ENCODE assay signal across 8 cellular contexts in the genomic region with DNA sequence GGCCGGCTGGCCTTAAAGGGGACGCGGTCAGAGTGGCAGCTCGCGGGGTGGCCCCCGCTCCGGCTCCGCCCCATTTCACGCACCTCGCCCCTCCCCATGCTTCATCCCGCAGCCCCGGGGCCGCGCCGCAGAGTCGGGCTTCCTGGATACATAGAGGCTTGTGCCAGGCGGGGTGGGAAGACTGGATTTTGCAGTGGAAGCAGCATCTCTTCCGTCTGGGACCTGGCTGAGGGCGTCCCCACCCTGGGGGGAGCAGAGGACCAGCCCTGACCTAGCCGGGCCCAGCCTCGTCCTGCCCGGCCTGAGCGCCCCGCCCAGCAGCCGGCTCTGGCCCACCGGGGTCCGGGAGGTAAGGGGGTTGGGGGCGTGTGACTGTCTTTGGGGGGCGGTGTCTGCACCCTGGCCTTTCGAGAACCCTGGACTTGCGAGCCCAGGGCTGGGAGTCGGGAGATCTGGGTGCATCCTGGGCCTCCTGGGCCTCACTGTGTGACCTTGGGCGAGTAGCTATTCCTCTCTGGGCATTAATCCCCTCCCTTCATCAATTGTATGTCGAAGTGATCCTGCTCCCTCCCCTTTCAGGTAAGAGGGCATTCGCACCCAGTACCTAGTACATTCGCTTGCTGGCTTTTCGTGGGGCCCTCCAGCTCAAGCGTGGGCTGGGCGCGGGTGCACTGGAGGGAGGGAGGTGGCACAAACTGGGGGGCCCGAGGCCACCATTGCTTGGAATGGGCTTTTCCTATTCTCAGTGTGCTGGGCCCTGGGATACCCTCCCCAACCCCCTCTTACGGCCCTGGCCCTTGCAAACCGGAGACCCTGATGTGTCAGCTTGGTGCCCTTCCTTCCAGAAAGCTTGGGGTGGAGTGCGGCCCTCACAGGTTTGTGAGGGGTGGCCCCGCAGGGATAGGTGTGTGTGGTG. TPM values are rescaled to one million over a fixed set of nuclear protein-coding genes. Genes with fewer than 3 reads are reported as not detected.
DNase-seq lines count a peak whose midpoint lies in the region; ATAC-seq and TF ChIP-seq lines count a peak whose summit lies in the region.

A gene with protein sequence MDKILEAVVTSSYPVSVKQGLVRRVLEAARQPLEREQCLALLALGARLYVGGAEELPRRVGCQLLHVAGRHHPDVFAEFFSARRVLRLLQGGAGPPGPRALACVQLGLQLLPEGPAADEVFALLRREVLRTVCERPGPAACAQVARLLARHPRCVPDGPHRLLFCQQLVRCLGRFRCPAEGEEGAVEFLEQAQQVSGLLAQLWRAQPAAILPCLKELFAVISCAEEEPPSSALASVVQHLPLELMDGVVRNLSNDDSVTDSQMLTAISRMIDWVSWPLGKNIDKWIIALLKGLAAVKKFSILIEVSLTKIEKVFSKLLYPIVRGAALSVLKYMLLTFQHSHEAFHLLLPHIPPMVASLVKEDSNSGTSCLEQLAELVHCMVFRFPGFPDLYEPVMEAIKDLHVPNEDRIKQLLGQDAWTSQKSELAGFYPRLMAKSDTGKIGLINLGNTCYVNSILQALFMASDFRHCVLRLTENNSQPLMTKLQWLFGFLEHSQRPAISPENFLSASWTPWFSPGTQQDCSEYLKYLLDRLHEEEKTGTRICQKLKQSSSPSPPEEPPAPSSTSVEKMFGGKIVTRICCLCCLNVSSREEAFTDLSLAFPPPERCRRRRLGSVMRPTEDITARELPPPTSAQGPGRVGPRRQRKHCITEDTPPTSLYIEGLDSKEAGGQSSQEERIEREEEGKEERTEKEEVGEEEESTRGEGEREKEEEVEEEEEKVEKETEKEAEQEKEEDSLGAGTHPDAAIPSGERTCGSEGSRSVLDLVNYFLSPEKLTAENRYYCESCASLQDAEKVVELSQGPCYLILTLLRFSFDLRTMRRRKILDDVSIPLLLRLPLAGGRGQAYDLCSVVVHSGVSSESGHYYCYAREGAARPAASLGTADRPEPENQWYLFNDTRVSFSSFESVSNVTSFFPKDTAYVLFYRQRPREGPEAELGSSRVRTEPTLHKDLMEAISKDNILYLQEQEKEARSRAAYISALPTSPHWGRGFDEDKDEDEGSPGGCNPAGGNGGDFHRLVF (plus strand): TSS at position 111 of the 916 bp plus-strand sequence. CDS start 7,327 bp downstream, outside the sequence.

- peaks cover 0 to 53% (median 0%) of the 10 kb centered on the region in 11 experiments; a peak in 5 of 22 replicates for H4K20me1 ChIP-seq in BLaER1 treated with 17β-estradiol and CSF1 and Interleukin-3, amounts not matched to agents 10 nM and 100 nM

- no peak for TF ChIP-seq POLR2A in thyroid gland (IDR thresholded peaks at IDR 0.05)

- no peaks in the 10 kb centered on the region for H3K9me3 ChIP-seq in BLaER1 treated with 17β-estradiol and CSF1 and Interleukin-3, amounts not matched to agents 10 nM and 100 nM (replicated peaks in 1 of 11)
- H3K9me3 ChIP-seq in liver (ENCODE audit: control insufficient read depth in 4 of 4, low read length in 3 of 4), result no peaks in the 10 kb centered on the region
- no peaks in the 10 kb centered on the region for H3K9me3 ChIP-seq in thyroid gland

- ATAC-seq in HG03108 (IDR thresholded peaks at IDR 0.05; ENCODE audit: unreplicated experiment), result peak; percentile 8

- peak within 1 kb of the TSS; percentile 45 to 78 (median 73); a peak in 21 of 22 replicates for H3K27ac ChIP-seq in BLaER1 treated with 17β-estradiol and CSF1 and Interleukin-3, amounts not matched to agents 10 nM and 100 nM
- H3K27ac ChIP-seq in liver (ENCODE audit: low read depth in 1 of 2, low read length in 2 of 2) (peak within 1 kb of the TSS; percentile 95 to 97), thyroid gland (peak within 1 kb of the TSS; percentile 75 to 88 (median 87))

- in situ Hi-C loops in astrocyte of the spinal cord (cut with HindIII; ENCODE audit: low sequenced_read_pairs), result no loop called here

- peak within 1 kb of the TSS; percentile 72 to 90 (median 88) for H3K4me3 ChIP-seq in BLaER1 treated with 17β-estradiol and CSF1 and Interleukin-3, amounts not matched to agents 10 nM and 100 nM
- peak within 1 kb of the TSS; percentile 87 for H3K4me3 ChIP-seq in astrocyte of the spinal cord (ENCODE audit: low read depth, low read length)
- peak within 1 kb of the TSS; percentile 71 to 73 (median 71) for H3K4me3 ChIP-seq in liver (ENCODE audit: low read depth in 1 of 3, low read length in 3 of 3)
- peak within 1 kb of the TSS; percentile 75 to 88 (median 88) for H3K4me3 ChIP-seq in thyroid gland (replicated peaks in 1 of 3)

- intact Hi-C loops in thyroid gland (cut with DNase I), result no loop called here

- peaks cover 58 to 76% (median 64%) of the 10 kb centered on the region in 10 experiments for H3K4me1 ChIP-seq in BLaER1 treated with 17β-estradiol and CSF1 and Interleukin-3, amounts not matched to agents 10 nM and 100 nM
- H3K4me1 ChIP-seq in liver (ENCODE audit: control insufficient read depth in 4 of 4, insufficient read depth in 4 of 4, low read length in 3 of 4) (peaks cover 20 to 59% (median 50%) of the 10 kb centered on the region in 4 donors), thyroid gland (peaks cover 37 to 67% of the 10 kb centered on the region in 2 donors)

- WGBS in liver, result 22% methylated on average over 45 of the region's 45 CpGs
- WGBS in thyroid gland, 2 donors, result 14 to 15% methylated on average over 24 to 35 of the region's 45 CpGs

- H3K27me3 ChIP-seq in BLaER1 treated with 17β-estradiol and CSF1 and Interleukin-3, amounts not matched to agents 10 nM and 100 nM, result no peaks in the 10 kb centered on the region
- H3K27me3 ChIP-seq in liver (ENCODE audit: control insufficient read depth in 4 of 4, insufficient read depth in 4 of 4, low read length in 3 of 4), result no peaks in the 10 kb centered on the region
- no peaks in the 10 kb centered on the region for H3K27me3 ChIP-seq in thyroid gland

- TF ChIP-seq RAD21 in liver (IDR thresholded peaks at IDR 0.05), result peak in 1 of 2 donors; percentile 42

- peak within 1 kb of the TSS; percentile 70 to 87 (median 82) for H3K9ac ChIP-seq in BLaER1 treated with 17β-estradiol and CSF1 and Interleukin-3, amounts not matched to agents 10 nM and 100 nM
- peak within 1 kb of the TSS; percentile 93 to 95 for H3K9ac ChIP-seq in liver (ENCODE audit: low read depth in 1 of 2, low read length in 2 of 2)

- DNase-seq in astrocyte of the spinal cord (ENCODE audit: low read depth, low spot score), result no peak
- no peak for DNase-seq in thyroid gland
- no peak for DNase-seq in SW 1271 (lab: John Stamatoyannopoulos, UW)
- DNase-seq in effector CD4-positive, alpha-beta T cell, result no peak
- DNase-seq in epidermal melanocyte (ENCODE audit: insufficient read length, low spot score), result no peak

- H3K36me3 ChIP-seq in BLaER1 treated with 17β-estradiol and CSF1 and Interleukin-3, amounts not matched to agents 10 nM and 100 nM, result peaks cover 0 to 26% (median 0%) of the 10 kb centered on the region in 11 experiments; a peak in 5 of 22 replicates
- H3K36me3 ChIP-seq in liver (ENCODE audit: control insufficient read depth in 4 of 4, insufficient read depth in 3 of 4, low read depth in 1 of 4, low read length in 3 of 4) (no peaks in the 10 kb centered on the region), thyroid gland (no peaks in the 10 kb centered on the region)

- peak within 1 kb of the TSS; percentile 86 to 99 (median 97) for H3K4me2 ChIP-seq in BLaER1 treated with 17β-estradiol and CSF1 and Interleukin-3, amounts not matched to agents 10 nM and 100 nM

- no peak for TF ChIP-seq CTCF in astrocyte of the spinal cord (IDR thresholded peaks at IDR 0.05; ENCODE audit: low read depth, low read length)
- TF ChIP-seq CTCF in liver (IDR thresholded peaks at IDR 0.05; ENCODE audit: low read depth, low read length, missing input control), result no peak
- TF ChIP-seq CTCF in thyroid gland (IDR thresholded peaks at IDR 0.05), result no peak

TF ChIP-seq in liver, 16 proteins besides CTCF, POLR2A, EP300 and RAD21:
- TF ChIP-seq, protein P1, sequence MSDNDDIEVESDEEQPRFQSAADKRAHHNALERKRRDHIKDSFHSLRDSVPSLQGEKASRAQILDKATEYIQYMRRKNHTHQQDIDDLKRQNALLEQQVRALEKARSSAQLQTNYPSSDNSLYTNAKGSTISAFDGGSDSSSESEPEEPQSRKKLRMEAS (IDR thresholded peaks at IDR 0.05), result no peak
- TF ChIP-seq RXRA (IDR thresholded peaks at IDR 0.05) (no peak), TAF1 (conservative IDR thresholded peaks at IDR 0.05) (no peak), GABPA (IDR thresholded peaks at IDR 0.05 in 1 of 2, conservative IDR thresholded peaks at IDR 0.05 in 1 of 2) (no peak), SP1 (IDR thresholded peaks at IDR 0.05) (peak; percentile 9)
- TF ChIP-seq, protein P2, sequence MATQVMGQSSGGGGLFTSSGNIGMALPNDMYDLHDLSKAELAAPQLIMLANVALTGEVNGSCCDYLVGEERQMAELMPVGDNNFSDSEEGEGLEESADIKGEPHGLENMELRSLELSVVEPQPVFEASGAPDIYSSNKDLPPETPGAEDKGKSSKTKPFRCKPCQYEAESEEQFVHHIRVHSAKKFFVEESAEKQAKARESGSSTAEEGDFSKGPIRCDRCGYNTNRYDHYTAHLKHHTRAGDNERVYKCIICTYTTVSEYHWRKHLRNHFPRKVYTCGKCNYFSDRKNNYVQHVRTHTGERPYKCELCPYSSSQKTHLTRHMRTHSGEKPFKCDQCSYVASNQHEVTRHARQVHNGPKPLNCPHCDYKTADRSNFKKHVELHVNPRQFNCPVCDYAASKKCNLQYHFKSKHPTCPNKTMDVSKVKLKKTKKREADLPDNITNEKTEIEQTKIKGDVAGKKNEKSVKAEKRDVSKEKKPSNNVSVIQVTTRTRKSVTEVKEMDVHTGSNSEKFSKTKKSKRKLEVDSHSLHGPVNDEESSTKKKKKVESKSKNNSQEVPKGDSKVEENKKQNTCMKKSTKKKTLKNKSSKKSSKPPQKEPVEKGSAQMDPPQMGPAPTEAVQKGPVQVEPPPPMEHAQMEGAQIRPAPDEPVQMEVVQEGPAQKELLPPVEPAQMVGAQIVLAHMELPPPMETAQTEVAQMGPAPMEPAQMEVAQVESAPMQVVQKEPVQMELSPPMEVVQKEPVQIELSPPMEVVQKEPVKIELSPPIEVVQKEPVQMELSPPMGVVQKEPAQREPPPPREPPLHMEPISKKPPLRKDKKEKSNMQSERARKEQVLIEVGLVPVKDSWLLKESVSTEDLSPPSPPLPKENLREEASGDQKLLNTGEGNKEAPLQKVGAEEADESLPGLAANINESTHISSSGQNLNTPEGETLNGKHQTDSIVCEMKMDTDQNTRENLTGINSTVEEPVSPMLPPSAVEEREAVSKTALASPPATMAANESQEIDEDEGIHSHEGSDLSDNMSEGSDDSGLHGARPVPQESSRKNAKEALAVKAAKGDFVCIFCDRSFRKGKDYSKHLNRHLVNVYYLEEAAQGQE (IDR thresholded peaks at IDR 0.05), result no peak

RNA-seq across cellular contexts. Expression of the gene that starts here (rescaled TPM):
- total RNA-seq in liver (10 to 100 TPM in 1 of 2 donors, 1 to 10 TPM in 1; 2.3 to 11.0 TPM), thyroid gland (10 to 100 TPM; 13.5 to 18.1 (median 14.3) TPM)
- polyA plus RNA-seq in liver, result 1 to 10 TPM; 2.6 to 7.0 TPM
